Comparison of ENCODE assay signal across 8 cellular contexts in genomic region chr9:120792898-120793765, GRCh38. TPM values are rescaled to one million over a fixed set of nuclear protein-coding genes. Genes with fewer than 3 reads are reported as not detected.
DNase-seq lines count a peak whose midpoint lies in the region; ATAC-seq and TF ChIP-seq lines count a peak whose summit lies in the region.

Gene FBXW2 (minus strand): TSS chr9:120793416. CDS start chr9:120788258, 5,158 bp downstream.

- H3K27me3 ChIP-seq in right atrium auricular region (no peaks in the 10 kb centered on the region), psoas muscle (ENCODE audit: insufficient read depth in 3 of 3, low read length in 2 of 3) (no peaks in the 10 kb centered on the region)

- H3K9me3 ChIP-seq in right atrium auricular region (no peaks in the 10 kb centered on the region), psoas muscle (no peaks in the 10 kb centered on the region)

- peaks cover 7% of the 10 kb centered on the region for H3K36me3 ChIP-seq in right atrium auricular region
- peaks cover 0 to 26% of the 10 kb centered on the region in 2 donors for H3K36me3 ChIP-seq in psoas muscle (ENCODE audit: insufficient read depth in 1 of 2, low read depth in 1 of 2)
- H3K36me3 ChIP-seq in urinary bladder (ENCODE audit: insufficient read depth): no peaks in the 10 kb centered on the region

- H3K27ac ChIP-seq in right atrium auricular region: peak within 1 kb of the TSS; percentile 87 to 89
- H3K27ac ChIP-seq in psoas muscle: peak within 1 kb of the TSS; percentile 90
- H3K27ac ChIP-seq in urinary bladder (ENCODE audit: low read depth): peak within 1 kb of the TSS; percentile 86

- DNase-seq in NCI-H146 treated with DMSO at 0.1 percent for 48 hours (lab: John Stamatoyannopoulos, UW; ENCODE audit: unreplicated experiment) (peak; percentile 47), anterior cingulate cortex (lab: John Stamatoyannopoulos, UW) (peak; percentile 33 to 94 (median 88)), right atrium auricular region (ENCODE audit: low spot score) (peak; percentile 83), psoas muscle (peak; percentile 93 to 96)

- 0 to 1% (median 1%) methylated on average over 56 to 72 of the region's 72 CpGs for WGBS in psoas muscle, 3 donors
- under 1% methylated on average over 72 of the region's 72 CpGs for WGBS in urinary bladder

- peak; percentile 93 for TF ChIP-seq POLR2A in GM15510 (IDR thresholded peaks at IDR 0.05; ENCODE audit: borderline replicate concordance, extremely low read depth, insufficient read length)

- ATAC-seq in HG02870 (IDR thresholded peaks at IDR 0.05; ENCODE audit: unreplicated experiment) (peak; percentile 91), psoas muscle (peak; percentile 100)

- TF ChIP-seq CTCF in right atrium auricular region (IDR thresholded peaks at IDR 0.05) (no peak), psoas muscle (IDR thresholded peaks at IDR 0.05) (no peak)

- H3K4me1 ChIP-seq in right atrium auricular region (peaks cover 0 to 26% of the 10 kb centered on the region in 2 donors), psoas muscle (peaks cover 33% of the 10 kb centered on the region), urinary bladder (ENCODE audit: insufficient read depth) (peaks cover 2% of the 10 kb centered on the region)

- intact Hi-C loops in T-helper 2 cell treated with Interferon-gamma antibody and Interleukin-4, amounts not matched to agents 100 ng/mL and 5 ng/mL, for 36 hours (cut with micrococcal nuclease): loop anchor here (1.0 to 5.0 kb wide), 7 partner anchors 26 to 410 kb away; partner anchors contain the start of genes CDK5RAP2, MEGF9 and TRAF1
- intact Hi-C loops in psoas muscle (cut with DNase I): loop anchor here in 1 of 2 donors (5.0 kb wide), 1 partner anchor 49 kb away; the partner anchor contains the start of gene PSMD5

- H3K4me3 ChIP-seq in right atrium auricular region: peak within 1 kb of the TSS; percentile 89 to 94
- H3K4me3 ChIP-seq in psoas muscle: peak within 1 kb of the TSS; percentile 85
- H3K4me3 ChIP-seq in urinary bladder (ENCODE audit: low read depth, low read length): peak within 1 kb of the TSS; percentile 97

RNA-seq across cellular contexts. Expression of gene FBXW2, which starts in this region (rescaled TPM):
- 90.4 and 90.8 TPM in 2 replicates for total RNA-seq in T-helper 2 cell treated with Interferon-gamma antibody and Interleukin-4, amounts not matched to agents 100 ng/mL and 5 ng/mL, for 36 hours
- total RNA-seq in right atrium auricular region (10 to 100 TPM; 22.2 to 31.5 TPM), psoas muscle (10 to 100 TPM; 22.6 to 36.8 (median 26.4) TPM), urinary bladder (48.5 TPM)
- polyA plus RNA-seq in psoas muscle (10 to 100 TPM in 2 of 3 donors, 1 to 10 TPM in 1; 8.0 to 26.5 (median 22.1) TPM), urinary bladder (29.3 TPM)

Comparison
In these comparisons a context has a peak if more than half of its experiments do, and no peak if none do; other contexts are left out.
1. Peak in every context shown above with its lines: DNase-seq, ATAC-seq, H3K4me3 ChIP-seq and H3K27ac ChIP-seq.